25 cellular contexts compared by ENCODE assay signal in the genomic region with DNA sequence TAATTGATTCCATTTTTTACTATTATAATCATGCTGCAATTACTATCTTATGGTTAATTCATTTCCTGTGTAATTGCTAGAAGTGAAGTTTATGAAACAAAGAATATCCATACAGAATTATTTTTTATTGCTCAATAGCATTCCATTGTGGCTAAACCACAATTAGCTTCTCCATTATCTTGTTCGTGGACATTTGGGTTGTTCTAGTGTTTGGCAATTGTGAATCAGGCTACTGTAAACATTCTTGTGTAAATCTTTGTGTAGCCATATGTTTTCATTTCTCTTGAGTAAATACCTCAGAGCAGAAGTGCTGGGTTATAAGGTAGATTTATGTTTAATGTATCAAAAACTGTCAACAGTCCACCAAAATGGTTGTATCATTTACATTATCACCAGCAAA.
DNase-seq lines count a peak whose midpoint lies in the region; ATAC-seq, FAIRE-seq and TF ChIP-seq lines count a peak whose summit lies in the region.
"Had no signal": no experiment of that assay in that cellular context is flagged by ENCODE, and none has a peak within 500 bp of the region (broad histone marks: within the 10 kb centered on the region; RNA-seq: fewer than 3 reads in every experiment).

No MANE protein-coding gene starts in this region.

- TF ChIP-seq CTCF in AG09319 (IDR thresholded peaks at IDR 0.05; ENCODE audit: low read depth, low read length) (no peak), LNCaP clone FGC (IDR thresholded peaks at IDR 0.05; ENCODE audit: control insufficient read depth, extremely low read depth, insufficient read depth) (no peak), astrocyte of the spinal cord (IDR thresholded peaks at IDR 0.05; ENCODE audit: low read depth, low read length) (no peak), fibroblast of the aortic adventitia (IDR thresholded peaks at IDR 0.05; ENCODE audit: insufficient read depth, low read length) (no peak)

- H3K4me3 ChIP-seq in LNCaP clone FGC (ENCODE audit: low read depth, low read length) (no peak overlapping the region), astrocyte of the spinal cord (ENCODE audit: low read depth, low read length) (no peak overlapping the region), fibroblast of the aortic adventitia (ENCODE audit: low read depth, low read length) (no peak overlapping the region)
- H3K4me3 ChIP-seq: thoracic aorta had no signal

- DNase-seq in AG09319 (ENCODE audit: extremely low read depth, low read depth): peak; percentile 27
- DNase-seq in LNCaP clone FGC (ENCODE audit: low read depth): peak; percentile 10
- peak; percentile 13 for DNase-seq in astrocyte of the spinal cord (ENCODE audit: low read depth, low spot score)
- peak; percentile 38 for DNase-seq in fibroblast of the aortic adventitia (ENCODE audit: low read depth)
- no peak for DNase-seq in GM12892 (ENCODE audit: insufficient read length)
- DNase-seq in putamen (ENCODE audit: low spot score): no peak
- DNase-seq: activated B cell treated with CpG ODN at 0.5 μM for 24 hours; activated T-cell treated with anti-CD3 and anti-CD28 coated beads, Interleukin-2, amount 50 U/mL, for 48 hours; brain microvascular endothelial cell; CD8-positive, alpha-beta T cell; dermis blood vessel endothelial cell; DMS79 treated with DMSO at 0.1 percent for 48 hours; KBM-7; NCI-H1105; NCI-H2107; NCI-H526; occipital lobe; retina had no signal

- in situ Hi-C loops in astrocyte of the spinal cord (cut with HindIII; ENCODE audit: low sequenced_read_pairs): no loop called here

- ATAC-seq in GM19467 (IDR thresholded peaks at IDR 0.05; ENCODE audit: unreplicated experiment): no peak
- ATAC-seq in HG03108 (IDR thresholded peaks at IDR 0.05; ENCODE audit: unreplicated experiment): no peak
- ATAC-seq: activated naive CD4-positive, alpha-beta T cell treated with anti-CD3 and anti-CD28 coated beads, Interleukin-2, amount 50 U/mL, for 72 hours; CD8-positive, alpha-beta T cell; stimulated activated effector memory CD8-positive, alpha-beta T cell treated with anti-CD3 and anti-CD28 coated beads, Interleukin-12 subunit alpha, Interleukin-12 subunit beta, amount 100 ng/mL, for 72 hours had no signal

- FAIRE-seq in GM12892 (lab: Jason Lieb, UNC): no peak
- FAIRE-seq: endothelial cell of umbilical vein, GM18507 had no signal

- TF ChIP-seq POLR2A in GM12892 (IDR thresholded peaks at IDR 0.05; ENCODE audit: low read depth, low read length): no peak

Comparison
In these comparisons a context has a peak if more than half of its experiments do, and no peak if none do; other contexts are left out.
1. DNase-seq: peak in AG09319 (single experiment), LNCaP clone FGC (single experiment), astrocyte of the spinal cord (single experiment) and fibroblast of the aortic adventitia (single experiment); none in GM12892 (single experiment) and putamen (single experiment).